9 cellular contexts compared by ENCODE assay signal in genomic region chr14:76203086-76204001, GRCh38. TPM values are rescaled to one million over a fixed set of nuclear protein-coding genes. Genes with fewer than 3 reads are reported as not detected.
DNase-seq lines count a peak whose midpoint lies in the region; ATAC-seq, FAIRE-seq and TF ChIP-seq lines count a peak whose summit lies in the region.
"Had no signal": no experiment of that assay in that cellular context is flagged by ENCODE, and none has a peak within 500 bp of the region (broad histone marks: within the 10 kb centered on the region; RNA-seq: fewer than 3 reads in every experiment).

No MANE protein-coding gene starts in this region.

- H3K14ac ChIP-seq in trophoblast cell (ENCODE audit: low read length), result no peak overlapping the region

- H3K9me3 Mint-ChIP-seq in activated naive CD4-positive, alpha-beta T cell treated with anti-CD3 and anti-CD28 coated beads, Interleukin-2, amount 50 U/mL, for 72 hours, result no peaks in the 10 kb centered on the region
- H3K9me3 Mint-ChIP-seq in CD4-positive, alpha-beta T cell, result no peaks in the 10 kb centered on the region
- H3K9me3 Mint-ChIP-seq: natural killer cell treated with Interleukin-12 subunit alpha and Interleukin-12 subunit beta and Interleukin-15 and Interleukin-18, amount 100 ng/mL, for 72 hours had no signal

- no peaks in the 10 kb centered on the region for H3K4me1 Mint-ChIP-seq in CD4-positive, alpha-beta T cell (ENCODE audit: low read depth)

- no peak for DNase-seq in activated naive CD4-positive, alpha-beta T cell treated with anti-CD3 and anti-CD28 coated beads, Interleukin-2, amount 50 U/mL, for 72 hours (ENCODE audit: low spot score in 2 of 2)
- DNase-seq in activated naive CD4-positive, alpha-beta T cell treated with Interleukin-2 at 50 U/mL for 16 hours, result no peak
- DNase-seq in bronchial epithelial cell (ENCODE audit: low read depth), result peak; percentile 90
- peak; percentile 58 to 62 for DNase-seq in trophoblast cell
- no peak for DNase-seq in CD4-positive, alpha-beta T cell
- no peak for DNase-seq in DMS 273 (lab: John Stamatoyannopoulos, UW; ENCODE audit: unreplicated experiment)
- no peak for DNase-seq in OCI-M1 (lab: John Stamatoyannopoulos, UW)

- FAIRE-seq in bronchial epithelial cell (lab: Jason Lieb, UNC), result no peak

- no peak overlapping the region for H3K9ac ChIP-seq in trophoblast cell (ENCODE audit: low read length)

- no peak overlapping the region for H3K27ac ChIP-seq in trophoblast cell (ENCODE audit: low read depth, low read length)
- no peak overlapping the region for H3K27ac ChIP-seq in CD4-positive, alpha-beta T cell (ENCODE audit: low read depth, low read length)

- POLR2A ChIA-PET in CD4-positive, alpha-beta T cell (lab: Charles Lee), result no interaction called here

- no CpG with 5 or more reads among the region's 11 CpGs for WGBS in trophoblast cell (ENCODE audit: extremely low coverage, insufficient coverage, insufficient read length)

- H3K27me3 ChIP-seq in bronchial epithelial cell (ENCODE audit: control insufficient read depth, insufficient read depth, low read length), result no peaks in the 10 kb centered on the region
- no peaks in the 10 kb centered on the region for H3K27me3 ChIP-seq in trophoblast cell (ENCODE audit: insufficient read depth, low read length)
- H3K27me3 ChIP-seq in CD4-positive, alpha-beta T cell (ENCODE audit: control insufficient read depth, insufficient read depth, low read length), result no peaks in the 10 kb centered on the region

- H2BK120ac ChIP-seq in trophoblast cell (ENCODE audit: insufficient read depth, low read length, poor library complexity), result no peak overlapping the region

- no peak overlapping the region for H3K18ac ChIP-seq in trophoblast cell (ENCODE audit: low read length)

- H2AFZ ChIP-seq in trophoblast cell (ENCODE audit: insufficient read depth, low read length, poor library complexity), result no peak overlapping the region

- no peak overlapping the region for H2BK12ac ChIP-seq in trophoblast cell (ENCODE audit: low read length)

- H4K12ac ChIP-seq in trophoblast cell (ENCODE audit: low read depth, low read length), result no peak overlapping the region

- no peak overlapping the region for H3K4me3 ChIP-seq in bronchial epithelial cell (ENCODE audit: low read depth, low read length)
- no peak overlapping the region for H3K4me3 ChIP-seq in trophoblast cell (ENCODE audit: low read depth, low read length)

- H3K27me3 Mint-ChIP-seq in CD4-positive, alpha-beta T cell, result no peaks in the 10 kb centered on the region
- H3K27me3 Mint-ChIP-seq: natural killer cell treated with Interleukin-12 subunit alpha and Interleukin-12 subunit beta and Interleukin-15 and Interleukin-18, amount 100 ng/mL, for 72 hours had no signal

- H3K79me1 ChIP-seq in trophoblast cell (ENCODE audit: low read length), result no peaks in the 10 kb centered on the region

- H3K4ac ChIP-seq in trophoblast cell (ENCODE audit: low read depth, low read length), result no peak overlapping the region

- no peak overlapping the region for H3K4me3 Mint-ChIP-seq in CD4-positive, alpha-beta T cell
- H3K4me3 Mint-ChIP-seq: natural killer cell treated with Interleukin-12 subunit alpha and Interleukin-12 subunit beta and Interleukin-15 and Interleukin-18, amount 100 ng/mL, for 72 hours had no signal

- H3K4me1 ChIP-seq in trophoblast cell (ENCODE audit: control insufficient read depth in 1 of 2, insufficient read depth in 2 of 2, low read length in 2 of 2), result no peaks in the 10 kb centered on the region

- H4K8ac ChIP-seq in trophoblast cell (ENCODE audit: low read depth, low read length), result no peak overlapping the region

- no peak overlapping the region for H2AK5ac ChIP-seq in trophoblast cell (ENCODE audit: low read length)

- H3K36me3 Mint-ChIP-seq in activated naive CD4-positive, alpha-beta T cell treated with anti-CD3 and anti-CD28 coated beads, Interleukin-2, amount 50 U/mL, for 72 hours, result peaks cover 21 to 24% of the 10 kb centered on the region in 2 donors
- H3K36me3 Mint-ChIP-seq in CD4-positive, alpha-beta T cell (ENCODE audit: low read depth), result peaks cover 75% of the 10 kb centered on the region

- H2BK5ac ChIP-seq in trophoblast cell (ENCODE audit: low read depth, low read length, poor library complexity), result no peak overlapping the region

- H3K27ac Mint-ChIP-seq in activated naive CD4-positive, alpha-beta T cell treated with anti-CD3 and anti-CD28 coated beads, Interleukin-2, amount 50 U/mL, for 72 hours, result no peak overlapping the region
- H3K27ac Mint-ChIP-seq in CD4-positive, alpha-beta T cell, result no peak overlapping the region
- H3K27ac Mint-ChIP-seq: natural killer cell treated with Interleukin-12 subunit alpha and Interleukin-12 subunit beta and Interleukin-15 and Interleukin-18, amount 100 ng/mL, for 72 hours had no signal

- CTCF ChIA-PET in CD4-positive, alpha-beta T cell (lab: Charles Lee), result no interaction called here

- H3K79me2 ChIP-seq in trophoblast cell (ENCODE audit: control insufficient read depth, insufficient read depth, low read length, poor library complexity), result no peaks in the 10 kb centered on the region

- ATAC-seq in activated naive CD4-positive, alpha-beta T cell treated with anti-CD3 and anti-CD28 coated beads, Interleukin-2, amount 50 U/mL, for 72 hours, result peak; percentile 30 to 68
- ATAC-seq in HG03064 (IDR thresholded peaks at IDR 0.05; ENCODE audit: low read depth, unreplicated experiment), result peak; percentile 68
- no peak for ATAC-seq in CD4-positive, alpha-beta T cell (ENCODE audit: poor library complexity)

- H3K23ac ChIP-seq in trophoblast cell (ENCODE audit: low read length), result no peak overlapping the region

- no peak overlapping the region for H3K4me2 ChIP-seq in trophoblast cell (ENCODE audit: low read length)

- H3K9me3 ChIP-seq in trophoblast cell (ENCODE audit: insufficient read depth, low read depth, low read length), result no peaks in the 10 kb centered on the region
- H3K9me3 ChIP-seq in CD4-positive, alpha-beta T cell (ENCODE audit: control insufficient read depth, low read length), result no peaks in the 10 kb centered on the region

- intact Hi-C loops in CD4-positive, alpha-beta T cell (cut with DNase I, micrococcal nuclease), result no loop called here

- H3K36me3 ChIP-seq in bronchial epithelial cell (ENCODE audit: control insufficient read depth, insufficient read depth, low read length), result peaks cover 4% of the 10 kb centered on the region
- peaks cover 4 to 16% of the 10 kb centered on the region in 2 experiments for H3K36me3 ChIP-seq in trophoblast cell (ENCODE audit: control insufficient read depth in 1 of 2, insufficient read depth in 2 of 2, low read length in 2 of 2)

- TF ChIP-seq CTCF in bronchial epithelial cell (IDR thresholded peaks at IDR 0.05; ENCODE audit: insufficient read depth, low read length, severe bottlenecking), result no peak
- TF ChIP-seq CTCF in CD4-positive, alpha-beta T cell (IDR thresholded peaks at IDR 0.05), result no peak

- no peak overlapping the region for H4K91ac ChIP-seq in trophoblast cell (ENCODE audit: low read depth, low read length)

RNA-seq across cellular contexts. Expression of gene GPATCH2L, which starts 51.6 kb away (rescaled TPM):
- total RNA-seq in activated naive CD4-positive, alpha-beta T cell treated with anti-CD3 and anti-CD28 coated beads, Interleukin-2, amount 50 U/mL, for 72 hours, result 10 to 100 TPM; 58.3 to 75.9 TPM
- 59.5 and 64.0 TPM in 2 replicates for total RNA-seq in bronchial epithelial cell
- polyA plus RNA-seq in trophoblast cell (2013), result 14.4 and 15.2 TPM in 2 replicates
- 10 to 100 TPM; 56.0 to 61.5 TPM for total RNA-seq in CD4-positive, alpha-beta T cell

Comparison
In these comparisons a context has a peak if more than half of its experiments do, and no peak if none do; other contexts are left out.
1. DNase-seq: peak in bronchial epithelial cell (single experiment) and trophoblast cell (2 of 2); none in activated naive CD4-positive, alpha-beta T cell treated with anti-CD3 and anti-CD28 coated beads, Interleukin-2, amount 50 U/mL, for 72 hours (0 of 2), activated naive CD4-positive, alpha-beta T cell treated with Interleukin-2 at 50 U/mL for 16 hours (single experiment), CD4-positive, alpha-beta T cell (0 of 10), DMS 273 (single experiment) and OCI-M1 (single experiment).